Comparison of ENCODE assay signal across 27 cellular contexts in genomic region chr9:135174981-135175380, GRCh38.
A peak's percentile ranks its signal among the peaks of the same experiment; 100 is the strongest.
DNase-seq lines count a peak whose midpoint lies in the region; ATAC-seq and TF ChIP-seq lines count a peak whose summit lies in the region.
"Had no signal": no experiment of that assay in that cellular context is flagged by ENCODE, and none has a peak within 500 bp of the region (broad histone marks: within the 10 kb centered on the region; RNA-seq: fewer than 3 reads in every experiment).

No MANE protein-coding gene starts in this region.

- no peak overlapping the region for H3K9ac ChIP-seq in neuronal stem cell (ENCODE audit: low read depth, low read length, poor library complexity)
- H3K9ac ChIP-seq: BLaER1; BLaER1 treated with 17β-estradiol and CSF1 and Interleukin-3, amounts not matched to agents 10 nM and 100 nM had no signal

- H3K4me1 ChIP-seq in neuronal stem cell (ENCODE audit: control insufficient read depth in 2 of 2, insufficient read depth in 1 of 2, low read depth in 1 of 2, low read length in 2 of 2) (peaks cover 0 to 2% of the 10 kb centered on the region in 2 donors), body of pancreas (no peaks in the 10 kb centered on the region)
- H3K4me1 ChIP-seq: A549, BE2C, BLaER1, Caco-2 had no signal

- H3K4me3 ChIP-seq in neuronal stem cell (ENCODE audit: low read length in 2 of 2) = no peak overlapping the region
- H3K4me3 ChIP-seq in body of pancreas = no peak overlapping the region
- H3K4me3 ChIP-seq: A549; BLaER1; BLaER1 treated with 17β-estradiol and CSF1 and Interleukin-3, amounts not matched to agents 10 nM and 100 nM had no signal

- intact Hi-C loops in body of pancreas (cut with DNase I) = no loop called here

- H3K36me3 ChIP-seq in neuronal stem cell (replicated peaks in 1 of 2; ENCODE audit: control insufficient read depth in 2 of 2, insufficient read depth in 2 of 2, low read length in 2 of 2) (no peaks in the 10 kb centered on the region), body of pancreas (replicated peaks in 1 of 2; ENCODE audit: insufficient read depth in 1 of 2, low read depth in 2 of 2) (no peaks in the 10 kb centered on the region)
- H3K36me3 ChIP-seq: BE2C; BLaER1; BLaER1 treated with 17β-estradiol and CSF1 and Interleukin-3, amounts not matched to agents 10 nM and 100 nM had no signal

- no peak overlapping the region for H2BK12ac ChIP-seq in neuronal stem cell (ENCODE audit: low read length)

- no peak overlapping the region for H2AFZ ChIP-seq in neuronal stem cell (ENCODE audit: low read length)

- no peak for TF ChIP-seq CTCF in body of pancreas (IDR thresholded peaks at IDR 0.05)

- H3K18ac ChIP-seq in neuronal stem cell (ENCODE audit: low read length) = peak overlapping the region; percentile 73

- no peak overlapping the region for H4K8ac ChIP-seq in neuronal stem cell (ENCODE audit: low read depth, low read length)

- peaks cover 0 to 4% of the 10 kb centered on the region in 2 donors for H3K9me3 ChIP-seq in neuronal stem cell (replicated peaks in 1 of 2; ENCODE audit: control insufficient read depth in 2 of 2, insufficient read depth in 1 of 2, low read depth in 1 of 2, low read length in 2 of 2)
- H3K9me3 ChIP-seq in body of pancreas = no peaks in the 10 kb centered on the region
- H3K9me3 ChIP-seq: A549; BE2C; BLaER1; BLaER1 treated with 17β-estradiol and CSF1 and Interleukin-3, amounts not matched to agents 10 nM and 100 nM; Caco-2 had no signal

- no peak overlapping the region for H4K91ac ChIP-seq in neuronal stem cell (ENCODE audit: low read depth, low read length, poor library complexity)

- no peak overlapping the region for H3K23ac ChIP-seq in neuronal stem cell (ENCODE audit: low read depth, low read length, poor library complexity)

- no peak overlapping the region for H2BK120ac ChIP-seq in neuronal stem cell (ENCODE audit: low read depth, low read length)

- H2BK5ac ChIP-seq in neuronal stem cell (ENCODE audit: low read length) = no peak overlapping the region

- peaks cover 0 to 9% (median 0%) of the 10 kb centered on the region in 3 experiments for H3K27me3 ChIP-seq in neuronal stem cell (ENCODE audit: control insufficient read depth in 3 of 3, insufficient read depth in 3 of 3, low read depth in 1 of 3, low read length in 3 of 3)
- no peaks in the 10 kb centered on the region for H3K27me3 ChIP-seq in body of pancreas
- H3K27me3 ChIP-seq: BE2C; BLaER1; BLaER1 treated with 17β-estradiol and CSF1 and Interleukin-3, amounts not matched to agents 10 nM and 100 nM had no signal

- no peak overlapping the region for H2BK15ac ChIP-seq in neuronal stem cell (ENCODE audit: low read length)

- H3K79me1 ChIP-seq in neuronal stem cell (ENCODE audit: low read depth, low read length) = no peaks in the 10 kb centered on the region

- H3K14ac ChIP-seq in neuronal stem cell (ENCODE audit: low read length) = no peak overlapping the region

- ATAC-seq in body of pancreas = no peak
- ATAC-seq: A549; CD8-positive, alpha-beta T cell had no signal

- no peak overlapping the region for H3K4me2 ChIP-seq in neuronal stem cell (ENCODE audit: insufficient read depth, low read length, poor library complexity, severe bottlenecking)
- H3K4me2 ChIP-seq: A549; BLaER1; BLaER1 treated with 17β-estradiol and CSF1 and Interleukin-3, amounts not matched to agents 10 nM and 100 nM had no signal

- H2AK5ac ChIP-seq in neuronal stem cell (ENCODE audit: low read depth, low read length) = peak overlapping the region; percentile 1

- H3K27ac ChIP-seq in neuronal stem cell (replicated peaks; ENCODE audit: low read length) (no peak overlapping the region), body of pancreas (no peak overlapping the region)
- H3K27ac ChIP-seq: 22Rv1; A549; BLaER1; BLaER1 treated with 17β-estradiol and CSF1 and Interleukin-3, amounts not matched to agents 10 nM and 100 nM; C4-2B had no signal

- TF ChIP-seq POLR2A in body of pancreas (IDR thresholded peaks at IDR 0.05) = no peak

- DNase-seq in neuronal stem cell (ENCODE audit: low spot score) = no peak
- no peak for DNase-seq in body of pancreas
- DNase-seq: 8988T; ACHN; AML-193; BE2C; C1 segment of cervical spinal cord; Caco-2; Calu3; CD4-positive, alpha-beta memory T cell; CD4-positive, alpha-beta T cell; CD4-positive, CD25-positive, alpha-beta regulatory T cell; CD8-positive, alpha-beta memory T cell; CD8-positive, alpha-beta T cell; COR-L47; DMS 273 treated with DMSO at 0.1 percent for 48 hours; DMS153; DMS53; DMS79; DMS79 treated with DMSO at 0.1 percent for 48 hours; DND-41; EL had no signal

- peak overlapping the region; percentile 78 for H3K4ac ChIP-seq in neuronal stem cell (ENCODE audit: low read length)

- WGBS in neuronal stem cell (ENCODE audit: extremely low coverage in 2 of 2, insufficient read length in 2 of 2, insufficient replicate concordance in 1 of 2), 2 donors = no CpG with 5 or more reads among the region's 11 CpGs
- 79 to 93% methylated on average over 3 to 11 of the region's 11 CpGs for WGBS in body of pancreas, 2 donors
